Comparison of ENCODE assay signal across 20 cellular contexts in the genomic region with DNA sequence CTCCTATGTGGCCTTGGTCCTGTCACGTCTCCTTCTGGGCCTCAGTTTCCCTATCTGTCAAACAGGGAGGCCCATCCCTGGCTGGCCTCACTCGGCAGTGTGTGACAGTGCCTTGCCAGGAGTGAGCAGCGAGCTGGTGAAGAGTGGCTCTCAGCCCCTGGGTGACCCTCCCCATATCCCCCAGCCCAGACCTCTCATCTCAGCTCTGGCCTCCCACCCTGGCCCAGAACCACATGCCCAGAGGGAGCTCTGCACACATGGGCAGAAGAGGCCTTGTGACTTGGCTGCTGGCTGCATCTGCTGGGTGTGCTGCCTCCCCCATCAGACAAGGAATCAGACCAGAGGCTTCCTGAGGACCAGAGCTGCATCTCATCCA. TPM values are rescaled to one million over a fixed set of nuclear protein-coding genes. Genes with fewer than 3 reads are reported as not detected.
"Had no signal": no experiment of that assay in that cellular context is flagged by ENCODE, and none has a peak within 500 bp of the region (broad histone marks: within the 10 kb centered on the region; RNA-seq: fewer than 3 reads in every experiment).

No MANE protein-coding gene starts in this region.

- H3K4me3 ChIP-seq: esophagus muscularis mucosa, heart right ventricle, smooth muscle cell, uterus had no signal

- H3K27ac Mint-ChIP-seq: activated B cell treated with CpG ODN at 0.5 μM for 24 hours; activated CD4-positive, alpha-beta T cell treated with anti-CD3 and anti-CD28 coated beads, Interleukin-2, amount 10 ng/mL, durations not matched to agents 24 days and 14 days; activated CD8-positive, alpha-beta T cell treated with anti-CD3 and anti-CD28 coated beads for 36 hours; natural killer cell had no signal

- H3K36me3 Mint-ChIP-seq: immature natural killer cell, natural killer cell, T-cell had no signal

- H3K4me3 Mint-ChIP-seq: activated B cell treated with CpG ODN at 0.5 μM for 24 hours; activated CD4-positive, alpha-beta T cell treated with anti-CD3 and anti-CD28 coated beads, Interleukin-2, amount 10 ng/mL, durations not matched to agents 24 days and 14 days; activated CD8-positive, alpha-beta T cell treated with anti-CD3 and anti-CD28 coated beads for 36 hours; activated naive CD4-positive, alpha-beta T cell treated with anti-CD3 and anti-CD28 coated beads, Interleukin-2, amount 50 U/mL, for 24 hours; activated T-cell treated with anti-CD3 and anti-CD28 coated beads, Interleukin-2, amount 50 U/mL, for 4 hours; immature natural killer cell; natural killer cell had no signal

- H3K4me1 ChIP-seq: esophagus muscularis mucosa, parathyroid adenoma, uterus had no signal

- H3K4me2 ChIP-seq: smooth muscle cell had no signal

- H3K27me3 Mint-ChIP-seq: activated B cell treated with CpG ODN at 0.5 μM for 24 hours; activated CD8-positive, alpha-beta T cell treated with anti-CD3 and anti-CD28 coated beads for 36 hours; activated naive CD4-positive, alpha-beta T cell treated with anti-CD3 and anti-CD28 coated beads, Interleukin-2, amount 50 U/mL, for 24 hours; T-cell had no signal

- H3K36me3 ChIP-seq: esophagus muscularis mucosa, heart right ventricle, neutrophil, uterus had no signal

- H3K9me3 ChIP-seq: neutrophil, uterus had no signal

- H2AFZ ChIP-seq: parathyroid adenoma had no signal

- H3K27me3 ChIP-seq: neutrophil had no signal

- H3K9ac ChIP-seq: parathyroid adenoma had no signal

- H3K9me3 Mint-ChIP-seq: activated CD4-positive, alpha-beta T cell treated with anti-CD3 and anti-CD28 coated beads, Interleukin-2, amount 10 ng/mL, durations not matched to agents 24 days and 14 days; activated naive CD4-positive, alpha-beta T cell treated with anti-CD3 and anti-CD28 coated beads, Interleukin-2, amount 50 U/mL, for 24 hours; natural killer cell had no signal

- DNase-seq: activated B cell treated with CpG ODN at 0.5 μM for 24 hours; activated CD4-positive, alpha-beta T cell treated with anti-CD3 and anti-CD28 coated beads, Interleukin-2, amount 10 ng/mL, durations not matched to agents 24 days and 14 days; activated CD8-positive, alpha-beta T cell treated with anti-CD3 and anti-CD28 coated beads for 36 hours; activated T-cell treated with anti-CD3 and anti-CD28 coated beads, Interleukin-2, amount 50 U/mL, for 4 hours; cerebellar nuclear complex; effector memory CD4-positive, alpha-beta T cell; heart right ventricle; immature natural killer cell; natural killer cell; stimulated activated CD4-positive, alpha-beta T cell treated with anti-CD3 and anti-CD28 coated beads, Interleukin-4, amount 100 ng/mL, for 1 hour; T-helper 9 cell; uterus had no signal

- H3K27ac ChIP-seq: esophagus muscularis mucosa, heart right ventricle, neutrophil, parathyroid adenoma, uterus had no signal

- ATAC-seq: activated CD8-positive, alpha-beta T cell treated with anti-CD3 and anti-CD28 coated beads for 36 hours; activated T-cell treated with anti-CD3 and anti-CD28 coated beads, Interleukin-2, amount 50 U/mL, for 4 hours; natural killer cell had no signal

RNA-seq across cellular contexts. Expression of a gene that starts 19.5 kb away (rescaled TPM):
- total RNA-seq: activated B cell treated with CpG ODN at 0.5 μM for 24 hours; activated CD4-positive, alpha-beta T cell treated with anti-CD3 and anti-CD28 coated beads, Interleukin-2, amount 10 ng/mL, durations not matched to agents 24 days and 14 days; activated CD8-positive, alpha-beta T cell treated with anti-CD3 and anti-CD28 coated beads for 36 hours; activated T-cell treated with anti-CD3 and anti-CD28 coated beads, Interleukin-2, amount 50 U/mL, for 4 hours; endothelial cell of umbilical vein; heart right ventricle; natural killer cell; sciatic nerve; T-cell had no signal
- polyA plus RNA-seq: immature natural killer cell, smooth muscle cell had no signal
